2 cellular contexts compared by ENCODE assay signal in the genomic region with DNA sequence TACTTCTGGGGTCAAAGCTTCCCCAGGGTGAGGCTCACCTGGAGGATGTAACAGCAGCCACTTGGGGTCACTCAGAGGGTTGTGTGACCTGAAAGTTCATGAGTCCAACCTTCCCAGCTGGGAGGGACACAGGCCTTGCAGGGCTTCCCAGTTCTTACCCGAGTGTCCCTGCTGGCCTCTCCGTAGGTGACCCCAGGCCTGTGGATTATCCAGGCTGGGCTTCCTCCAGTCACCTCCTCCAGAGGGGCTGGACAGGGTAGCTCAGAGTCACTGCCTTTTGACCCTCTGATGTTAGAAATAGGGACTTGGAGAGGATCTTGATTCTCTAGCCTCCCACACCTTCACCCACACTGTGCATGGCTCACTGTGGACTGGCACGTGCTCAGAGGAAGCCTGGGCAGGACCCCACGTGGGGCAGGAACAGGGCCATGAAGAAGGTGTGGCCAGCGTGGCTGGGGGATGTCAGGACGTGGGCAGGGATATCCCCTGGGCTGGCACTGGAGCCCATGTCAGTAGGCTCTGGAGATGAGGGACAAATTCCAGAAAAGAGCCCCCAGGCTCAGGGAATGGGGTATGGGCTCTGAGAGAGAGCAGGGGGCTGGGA.
TF ChIP-seq lines count a peak whose summit lies in the region.

No MANE protein-coding gene starts in this region.

TF ChIP-seq in IMR-90, 13 proteins besides CTCF, POLR2A, EP300 and RAD21:
- no peak for TF ChIP-seq MAZ (IDR thresholded peaks at IDR 0.05; ENCODE audit: borderline replicate concordance, low read depth, low read length)
- no peak for TF ChIP-seq SMC3 (IDR thresholded peaks at IDR 0.05; ENCODE audit: low read depth, low read length)
- no peak for TF ChIP-seq RCOR1 (IDR thresholded peaks at IDR 0.05; ENCODE audit: insufficient replicate concordance, low read length)
- no peak for TF ChIP-seq CHD1 (IDR thresholded peaks at IDR 0.05; ENCODE audit: low read depth, low read length)

TF ChIP-seq in H1, 55 proteins besides CTCF, POLR2A, EP300 and RAD21:
- TF ChIP-seq EZH2 (IDR thresholded peaks at IDR 0.05; ENCODE audit: low read depth, low read length, severe bottlenecking): no peak
- no peak for TF ChIP-seq JUND (IDR thresholded peaks at IDR 0.05; ENCODE audit: low read length)
- TF ChIP-seq NANOG (IDR thresholded peaks at IDR 0.05; ENCODE audit: insufficient read depth, low read depth, low read length, poor library complexity, severe bottlenecking): no peak
- TF ChIP-seq BCL11A (IDR thresholded peaks at IDR 0.05; ENCODE audit: low read depth in 2 of 2, low read length in 2 of 2): no peak
- no peak for TF ChIP-seq JUN (IDR thresholded peaks at IDR 0.05; ENCODE audit: low read depth, low read length)
- TF ChIP-seq SIN3A (conservative IDR thresholded peaks at IDR 0.05 in 1 of 2, IDR thresholded peaks at IDR 0.05 in 1 of 2; ENCODE audit: low read depth in 1 of 2, low read length in 2 of 2): no peak
- no peak for TF ChIP-seq MAFK (IDR thresholded peaks at IDR 0.05; ENCODE audit: low read depth, low read length)
- TF ChIP-seq GTF2F1 (IDR thresholded peaks at IDR 0.05; ENCODE audit: borderline replicate concordance, low read depth, low read length): no peak
- TF ChIP-seq, protein P1, sequence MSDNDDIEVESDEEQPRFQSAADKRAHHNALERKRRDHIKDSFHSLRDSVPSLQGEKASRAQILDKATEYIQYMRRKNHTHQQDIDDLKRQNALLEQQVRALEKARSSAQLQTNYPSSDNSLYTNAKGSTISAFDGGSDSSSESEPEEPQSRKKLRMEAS (IDR thresholded peaks at IDR 0.05): no peak
- no peak for TF ChIP-seq RNF2 (IDR thresholded peaks at IDR 0.05; ENCODE audit: borderline replicate concordance, low read depth, low read length, missing control alignments, poor library complexity, severe bottlenecking)
- no peak for TF ChIP-seq CEBPB (IDR thresholded peaks at IDR 0.05; ENCODE audit: low read depth, low read length)
- TF ChIP-seq TBP (IDR thresholded peaks at IDR 0.05; ENCODE audit: low read depth, low read length): no peak
- TF ChIP-seq, protein P2, sequence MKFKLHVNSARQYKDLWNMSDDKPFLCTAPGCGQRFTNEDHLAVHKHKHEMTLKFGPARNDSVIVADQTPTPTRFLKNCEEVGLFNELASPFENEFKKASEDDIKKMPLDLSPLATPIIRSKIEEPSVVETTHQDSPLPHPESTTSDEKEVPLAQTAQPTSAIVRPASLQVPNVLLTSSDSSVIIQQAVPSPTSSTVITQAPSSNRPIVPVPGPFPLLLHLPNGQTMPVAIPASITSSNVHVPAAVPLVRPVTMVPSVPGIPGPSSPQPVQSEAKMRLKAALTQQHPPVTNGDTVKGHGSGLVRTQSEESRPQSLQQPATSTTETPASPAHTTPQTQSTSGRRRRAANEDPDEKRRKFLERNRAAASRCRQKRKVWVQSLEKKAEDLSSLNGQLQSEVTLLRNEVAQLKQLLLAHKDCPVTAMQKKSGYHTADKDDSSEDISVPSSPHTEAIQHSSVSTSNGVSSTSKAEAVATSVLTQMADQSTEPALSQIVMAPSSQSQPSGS (IDR thresholded peaks at IDR 0.05; ENCODE audit: low read length): no peak
- TF ChIP-seq ASH2L (IDR thresholded peaks at IDR 0.05; ENCODE audit: low read length): no peak
- no peak for TF ChIP-seq SUZ12 (IDR thresholded peaks at IDR 0.05; ENCODE audit: low read length)
- no peak for TF ChIP-seq HDAC6 (IDR thresholded peaks at IDR 0.05; ENCODE audit: low read depth, low read length)
- TF ChIP-seq CREB1 (IDR thresholded peaks at IDR 0.05): no peak
- TF ChIP-seq SP2 (IDR thresholded peaks at IDR 0.05; ENCODE audit: low read length): no peak
- TF ChIP-seq CHD2 (IDR thresholded peaks at IDR 0.05; ENCODE audit: low read length): no peak
